In the genomic region with DNA sequence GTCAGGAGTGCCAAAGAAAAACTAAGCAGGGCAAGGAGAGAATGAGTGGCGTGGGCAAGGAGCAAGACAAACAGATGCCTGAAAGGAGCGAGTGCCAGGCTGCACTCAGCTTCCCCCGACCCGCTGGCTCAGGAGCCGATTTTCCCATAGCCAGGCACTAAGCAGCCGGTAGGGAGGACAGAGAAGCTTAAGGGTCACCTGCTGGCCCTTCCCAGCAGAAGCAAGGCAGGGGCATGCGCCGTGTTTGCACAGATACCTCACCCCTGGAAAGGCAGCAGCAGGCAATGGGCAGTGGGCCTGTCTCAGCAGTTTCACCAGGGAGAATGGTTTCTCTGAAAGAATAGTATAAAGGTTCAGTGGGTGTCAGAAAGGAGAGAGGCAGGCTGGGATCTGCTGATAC, we compare ENCODE assay signal across 13 cellular contexts.
DNase-seq lines count a peak whose midpoint lies in the region; ATAC-seq and TF ChIP-seq lines count a peak whose summit lies in the region.
"Had no signal": no experiment of that assay in that cellular context is flagged by ENCODE, and none has a peak within 500 bp of the region (broad histone marks: within the 10 kb centered on the region; RNA-seq: fewer than 3 reads in every experiment).

No MANE protein-coding gene starts in this region.

- TF ChIP-seq CTCF in brain (conservative IDR thresholded peaks at IDR 0.05) (no peak), natural killer cell (IDR thresholded peaks at IDR 0.05) (no peak)

- H3K27me3 Mint-ChIP-seq in CD4-positive, CD25-positive, alpha-beta regulatory T cell = peaks cover 5% of the 10 kb centered on the region
- H3K27me3 Mint-ChIP-seq in CD8-positive, alpha-beta memory T cell = peaks cover 3 to 4% of the 10 kb centered on the region in 2 donors
- peaks cover 51% of the 10 kb centered on the region for H3K27me3 Mint-ChIP-seq in brain
- peaks cover 0 to 2% of the 10 kb centered on the region in 2 donors for H3K27me3 Mint-ChIP-seq in natural killer cell (ENCODE audit: low read depth in 2 of 2)

- CTCF ChIA-PET in CD8-positive, alpha-beta memory T cell (lab: Charles Lee) = interaction anchor here (2.4 kb wide), 1 partner anchor 94 kb away, joined by 15 read pairs; no protein-coding TSS in a partner anchor

- H3K36me3 Mint-ChIP-seq in CD4-positive, CD25-positive, alpha-beta regulatory T cell = no peaks in the 10 kb centered on the region
- H3K36me3 Mint-ChIP-seq in CD8-positive, alpha-beta memory T cell = peaks cover 0 to 18% (median 0%) of the 10 kb centered on the region in 3 donors
- H3K36me3 Mint-ChIP-seq in brain = peaks cover 30% of the 10 kb centered on the region
- no peaks in the 10 kb centered on the region for H3K36me3 Mint-ChIP-seq in natural killer cell

- H3K4me1 Mint-ChIP-seq in CD4-positive, CD25-positive, alpha-beta regulatory T cell = peaks cover 10 to 48% (median 25%) of the 10 kb centered on the region in 4 donors
- H3K4me1 Mint-ChIP-seq in CD8-positive, alpha-beta memory T cell = peaks cover 42 to 55% (median 52%) of the 10 kb centered on the region in 3 donors
- H3K4me1 Mint-ChIP-seq in brain = peaks cover 17% of the 10 kb centered on the region
- peaks cover 36 to 39% of the 10 kb centered on the region in 2 donors for H3K4me1 Mint-ChIP-seq in natural killer cell

- no peaks in the 10 kb centered on the region for H3K9me3 Mint-ChIP-seq in CD4-positive, CD25-positive, alpha-beta regulatory T cell
- no peaks in the 10 kb centered on the region for H3K9me3 Mint-ChIP-seq in CD8-positive, alpha-beta memory T cell
- H3K9me3 Mint-ChIP-seq in brain (peaks cover 0 to 3% (median 0%) of the 10 kb centered on the region in 5 experiments), natural killer cell (no peaks in the 10 kb centered on the region)

- POLR2A ChIA-PET in CD8-positive, alpha-beta memory T cell (lab: Charles Lee) = interaction anchor here (1.1 kb wide), 1 partner anchor 32 kb away, joined by 3 read pairs; no protein-coding TSS in a partner anchor

- intact Hi-C loops in natural killer cell (cut with micrococcal nuclease) = loop anchor here (2.0 kb wide), 2 partner anchors 123 to 201 kb away; a partner anchor contains a TSS

- DNase-seq in CD4-positive, CD25-positive, alpha-beta regulatory T cell = no peak
- no peak for DNase-seq in CD8-positive, alpha-beta memory T cell
- DNase-seq in natural killer cell (no peak), cerebellum (ENCODE audit: low spot score) (no peak)
- DNase-seq in activated CD4-positive, CD25-positive, alpha-beta regulatory T cell treated with anti-CD3 and anti-CD28 coated beads, Interleukin-2, amount 50 U/mL, for 72 hours = no peak
- DNase-seq: body of pancreas, DMS53, NCI-H2029 treated with DMSO at 0.1 percent for 48 hours, NCI-H748 treated with DMSO at 0.1 percent for 48 hours had no signal

- H3K4me3 ChIP-seq in CD4-positive, CD25-positive, alpha-beta regulatory T cell (ENCODE audit: low read depth, low read length) = no peak overlapping the region
- H3K4me3 ChIP-seq in CD8-positive, alpha-beta memory T cell (ENCODE audit: low read length) = no peak overlapping the region
- H3K4me3 ChIP-seq: body of pancreas, hepatocyte had no signal

- H3K27me3 ChIP-seq in CD4-positive, CD25-positive, alpha-beta regulatory T cell (ENCODE audit: control insufficient read depth, insufficient read depth, low read length) = peaks cover 4% of the 10 kb centered on the region
- no peaks in the 10 kb centered on the region for H3K27me3 ChIP-seq in CD8-positive, alpha-beta memory T cell (ENCODE audit: insufficient read depth, low read length, poor library complexity, severe bottlenecking)
- H3K27me3 ChIP-seq: body of pancreas, hepatocyte, Peyer's patch had no signal

- H3K36me3 ChIP-seq in CD4-positive, CD25-positive, alpha-beta regulatory T cell (ENCODE audit: control insufficient read depth, insufficient read depth, low read length) = no peaks in the 10 kb centered on the region
- no peaks in the 10 kb centered on the region for H3K36me3 ChIP-seq in CD8-positive, alpha-beta memory T cell (ENCODE audit: insufficient read depth, low read length)
- H3K36me3 ChIP-seq: Peyer's patch had no signal

- H3K27ac ChIP-seq in CD4-positive, CD25-positive, alpha-beta regulatory T cell (ENCODE audit: insufficient read depth, low read length, poor library complexity, severe bottlenecking) = no peak overlapping the region
- H3K27ac ChIP-seq in CD8-positive, alpha-beta memory T cell (ENCODE audit: low read depth, low read length) = no peak overlapping the region
- H3K27ac ChIP-seq: body of pancreas, hepatocyte, Peyer's patch had no signal

- peak overlapping the region; percentile 89 to 97 (median 92) for H3K4me3 Mint-ChIP-seq in CD4-positive, CD25-positive, alpha-beta regulatory T cell
- H3K4me3 Mint-ChIP-seq in CD8-positive, alpha-beta memory T cell = peak overlapping the region; percentile 49 to 98 (median 91)
- peak overlapping the region in 3 of 5 experiments; percentile 8 to 44 (median 23) for H3K4me3 Mint-ChIP-seq in brain
- peak overlapping the region; percentile 94 for H3K4me3 Mint-ChIP-seq in natural killer cell

- peaks cover 33% of the 10 kb centered on the region for H3K4me1 ChIP-seq in CD4-positive, CD25-positive, alpha-beta regulatory T cell (ENCODE audit: control insufficient read depth, insufficient read depth, low read length, poor library complexity, severe bottlenecking)
- peaks cover 26% of the 10 kb centered on the region for H3K4me1 ChIP-seq in CD8-positive, alpha-beta memory T cell (ENCODE audit: insufficient read depth, low read length)

- no peaks in the 10 kb centered on the region for H3K9me3 ChIP-seq in CD4-positive, CD25-positive, alpha-beta regulatory T cell (ENCODE audit: control insufficient read depth in 2 of 2, low read length in 2 of 2)
- no peaks in the 10 kb centered on the region for H3K9me3 ChIP-seq in CD8-positive, alpha-beta memory T cell (ENCODE audit: low read length)
- H3K9me3 ChIP-seq: body of pancreas, Peyer's patch had no signal

- peak overlapping the region; percentile 11 to 92 (median 92) for H3K27ac Mint-ChIP-seq in CD4-positive, CD25-positive, alpha-beta regulatory T cell
- peak overlapping the region; percentile 51 to 99 (median 90) for H3K27ac Mint-ChIP-seq in CD8-positive, alpha-beta memory T cell
- H3K27ac Mint-ChIP-seq in brain (no peak overlapping the region), natural killer cell (peak overlapping the region; percentile 2 to 23)

- no peak for ATAC-seq in CD4-positive, CD25-positive, alpha-beta regulatory T cell (ENCODE audit: low read depth in 2 of 2)
- ATAC-seq in natural killer cell = no peak
- no peak for ATAC-seq in GM18858 (IDR thresholded peaks at IDR 0.05; ENCODE audit: unreplicated experiment)
- ATAC-seq: body of pancreas had no signal

Comparison
In these comparisons a context has a peak if more than half of its experiments do, and no peak if none do; other contexts are left out.
1. H3K27ac Mint-ChIP-seq: peak in CD4-positive, CD25-positive, alpha-beta regulatory T cell (3 of 3), CD8-positive, alpha-beta memory T cell (8 of 8) and natural killer cell (2 of 2); none in brain (0 of 5).
2. H3K4me3 Mint-ChIP-seq: peak in every context shown above with its lines; median percentile 94 in natural killer cell; 92 in CD4-positive, CD25-positive, alpha-beta regulatory T cell; 91 in CD8-positive, alpha-beta memory T cell; 23 in brain.